25 cellular contexts compared by ENCODE assay signal in genomic region chr2:189394525-189394924, GRCh38. TPM values are rescaled to one million over a fixed set of nuclear protein-coding genes. Genes with fewer than 3 reads are reported as not detected.
DNase-seq lines count a peak whose midpoint lies in the region; ATAC-seq and TF ChIP-seq lines count a peak whose summit lies in the region.
"Had no signal": no experiment of that assay in that cellular context is flagged by ENCODE, and none has a peak within 500 bp of the region (broad histone marks: within the 10 kb centered on the region; RNA-seq: fewer than 3 reads in every experiment).

No MANE protein-coding gene starts in this region.

- H3K79me2 ChIP-seq in HCT116 (ENCODE audit: insufficient read depth, low read length), result no peaks in the 10 kb centered on the region
- H3K79me2 ChIP-seq in SK-N-SH (ENCODE audit: insufficient read depth), result no peaks in the 10 kb centered on the region

- no peak for TF ChIP-seq EP300 in SK-N-SH (IDR thresholded peaks at IDR 0.05; ENCODE audit: borderline replicate concordance in 1 of 2, low read depth in 1 of 2, low read length in 1 of 2)
- no peak for TF ChIP-seq EP300 in gastroesophageal sphincter (IDR thresholded peaks at IDR 0.05)

- no peaks in the 10 kb centered on the region for H3K9me2 ChIP-seq in HCT116 (ENCODE audit: insufficient read depth)
- no peaks in the 10 kb centered on the region for H3K9me2 ChIP-seq in SK-N-SH

- TF ChIP-seq RAD21 in HCT116 (IDR thresholded peaks at IDR 0.05; ENCODE audit: low read depth) (no peak), SK-N-SH (IDR thresholded peaks at IDR 0.05; ENCODE audit: low read length) (no peak)

- H3K4me2 ChIP-seq in HCT116 (ENCODE audit: low read length) (peak overlapping the region; percentile 68; the same call in 1 of the 2 replicates), SK-N-SH (no peak overlapping the region)
- H3K4me2 ChIP-seq: BLaER1 had no signal

- H3F3A ChIP-seq in SK-N-SH (replicated peaks; ENCODE audit: insufficient read depth), result peaks cover 38% of the 10 kb centered on the region

- CTCF ChIA-PET in HCT116 (lab: Charles Lee), result no interaction called here
- CTCF ChIA-PET in SK-N-SH (lab: Yijun Ruan, JAX), result interaction anchor here (1.1 to 1.5 kb wide), 2 partner anchors 18 to 23 kb away, joined by 3 to 4 read pairs; no protein-coding TSS in a partner anchor

- no peak for DNase-seq in HCT116 (ENCODE audit: low read depth, low spot score)
- DNase-seq in SK-N-SH, result no peak
- no peak for DNase-seq in NCI-H510A treated with DMSO at 0.1 percent for 48 hours (lab: John Stamatoyannopoulos, UW)
- DNase-seq: ACHN; activated CD4-positive, CD25-positive, alpha-beta regulatory T cell; activated CD8-positive, alpha-beta T cell treated with anti-CD3 and anti-CD28 coated beads for 36 hours; activated gamma-delta T cell; adrenal gland; DND-41; endodermal cell; GOT3; immature natural killer cell; NCI-H1105 treated with DMSO at 0.1 percent for 48 hours; NCI-H510A; RPMI8226; T-helper 9 cell had no signal

- H4K20me1 ChIP-seq in HCT116 (ENCODE audit: insufficient read depth) (no peaks in the 10 kb centered on the region), SK-N-SH (ENCODE audit: insufficient read depth) (no peaks in the 10 kb centered on the region)
- H4K20me1 ChIP-seq: BLaER1 had no signal

- no TSS peak for BruUV-seq in HCT116 (replicated peaks; lab: Mats Ljungman, UMichigan)

- TF ChIP-seq POLR2A in HCT116 (IDR thresholded peaks at IDR 0.05; ENCODE audit: borderline replicate concordance, extremely low read depth, insufficient read depth, insufficient read length) (no peak), gastroesophageal sphincter (IDR thresholded peaks at IDR 0.05) (no peak)

- POLR2A ChIA-PET in HCT116 (lab: Charles Lee), result no interaction called here
- POLR2A ChIA-PET in SK-N-SH (lab: Yijun Ruan, JAX), result no interaction called here

- H3K27ac ChIP-seq in HCT116 (ENCODE audit: low read depth, low read length), result peak overlapping the region; percentile 62; the same call in 1 of the 2 replicates
- peak overlapping the region; percentile 94 to 98 for H3K27ac ChIP-seq in SK-N-SH (ENCODE audit: low read depth in 2 of 2, low read length in 1 of 2)
- H3K27ac ChIP-seq in gastroesophageal sphincter, result peak overlapping the region; percentile 43 to 62 (median 58)
- H3K27ac ChIP-seq in rectal smooth muscle tissue (ENCODE audit: low read depth, low read length), result peak overlapping the region; percentile 87
- H3K27ac ChIP-seq: BLaER1, neutrophil had no signal

- H3K9ac ChIP-seq in HCT116 (ENCODE audit: low read length), result no peak overlapping the region
- peak overlapping the region; percentile 43; the same call in 1 of the 2 replicates for H3K9ac ChIP-seq in SK-N-SH
- no peak overlapping the region for H3K9ac ChIP-seq in rectal smooth muscle tissue (ENCODE audit: low read length)
- H3K9ac ChIP-seq: BLaER1 had no signal

- intact Hi-C loops in HCT116 (cut with micrococcal nuclease), result no loop called here

- peak overlapping the region; percentile 90 for H2AFZ ChIP-seq in HCT116 (ENCODE audit: low read depth, low read length, poor library complexity, severe bottlenecking)
- no peak overlapping the region; the same call in 1 of the 2 replicates for H2AFZ ChIP-seq in SK-N-SH (ENCODE audit: low read depth)

- TF ChIP-seq CTCF in HCT116 (IDR thresholded peaks at IDR 0.05 in 2 of 3, conservative IDR thresholded peaks at IDR 0.05 in 1 of 3; ENCODE audit: borderline replicate concordance in 1 of 3, insufficient read depth in 1 of 3, low read depth in 2 of 3, low read length in 2 of 3) (no peak), SK-N-SH (IDR thresholded peaks at IDR 0.05) (no peak), gastroesophageal sphincter (IDR thresholded peaks at IDR 0.05) (no peak)

- no peaks in the 10 kb centered on the region for H3K36me3 ChIP-seq in HCT116 (ENCODE audit: control insufficient read depth in 1 of 2, insufficient read depth in 2 of 2, low read length in 2 of 2)
- no peaks in the 10 kb centered on the region for H3K36me3 ChIP-seq in SK-N-SH (replicated peaks in 1 of 2; ENCODE audit: control insufficient read depth in 1 of 2, insufficient read depth in 2 of 2, low read length in 1 of 2)
- no peaks in the 10 kb centered on the region for H3K36me3 ChIP-seq in gastroesophageal sphincter
- no peaks in the 10 kb centered on the region for H3K36me3 ChIP-seq in rectal smooth muscle tissue (ENCODE audit: control insufficient read depth, insufficient read depth, low read length)
- H3K36me3 ChIP-seq: adrenal gland, BLaER1, neutrophil had no signal

- RAD21 ChIA-PET in HCT116 (lab: Charles Lee; ENCODE audit: low non-redundant PET in 1 of 2, low total read pairs in 2 of 2, uncharacterized antibody in 2 of 2, unreplicated experiment in 2 of 2), result no interaction called here

- H3K4me3 ChIP-seq in HCT116 (replicated peaks in 1 of 2; ENCODE audit: low read depth in 1 of 2, low read length in 2 of 2) (no peak overlapping the region), SK-N-SH (ENCODE audit: low read depth in 2 of 2, low read length in 1 of 2) (no peak overlapping the region), gastroesophageal sphincter (no peak overlapping the region), rectal smooth muscle tissue (ENCODE audit: low read length) (no peak overlapping the region)
- H3K4me3 ChIP-seq: adrenal gland, BLaER1, coronary artery, GM12878 had no signal

- no peaks in the 10 kb centered on the region for H3K9me3 ChIP-seq in HCT116 (ENCODE audit: control insufficient read depth in 1 of 2, insufficient read depth in 1 of 2, low read depth in 1 of 2, low read length in 2 of 2)
- no peaks in the 10 kb centered on the region; the same call in none of the 2 replicates for H3K9me3 ChIP-seq in SK-N-SH
- peaks cover 0 to 2% (median 0%) of the 10 kb centered on the region in 3 donors for H3K9me3 ChIP-seq in gastroesophageal sphincter
- H3K9me3 ChIP-seq: adrenal gland, BLaER1, neutrophil had no signal

- H3K4me1 ChIP-seq in HCT116 (ENCODE audit: control insufficient read depth in 1 of 2, insufficient read depth in 2 of 2, low read length in 2 of 2), result peaks cover 20 to 37% of the 10 kb centered on the region in 2 experiments
- H3K4me1 ChIP-seq in SK-N-SH (ENCODE audit: control insufficient read depth in 1 of 2, insufficient read depth in 2 of 2, low read depth in 1 of 2, low read length in 1 of 2), result peaks cover 0 to 21% of the 10 kb centered on the region in 2 experiments; a peak in 1 of 4 replicates
- peaks cover 0 to 13% (median 2%) of the 10 kb centered on the region in 3 donors for H3K4me1 ChIP-seq in gastroesophageal sphincter
- H3K4me1 ChIP-seq in rectal smooth muscle tissue (ENCODE audit: control insufficient read depth, insufficient read depth, low read length), result peaks cover 16% of the 10 kb centered on the region
- H3K4me1 ChIP-seq: BLaER1 had no signal

- no peaks in the 10 kb centered on the region for H3K27me3 ChIP-seq in HCT116 (ENCODE audit: insufficient read depth, low read length)
- no peaks in the 10 kb centered on the region for H3K27me3 ChIP-seq in SK-N-SH (ENCODE audit: insufficient read depth)
- no peaks in the 10 kb centered on the region for H3K27me3 ChIP-seq in gastroesophageal sphincter
- no peaks in the 10 kb centered on the region for H3K27me3 ChIP-seq in rectal smooth muscle tissue (ENCODE audit: control insufficient read depth, insufficient read depth, low read length)
- H3K27me3 ChIP-seq: adrenal gland, BLaER1, neutrophil had no signal

- ATAC-seq in HCT116 (no peak), gastroesophageal sphincter (no peak), GM21737 (IDR thresholded peaks at IDR 0.05; ENCODE audit: unreplicated experiment) (no peak), GM18520 (IDR thresholded peaks at IDR 0.05; ENCODE audit: unreplicated experiment) (no peak), HG03565 (IDR thresholded peaks at IDR 0.05; ENCODE audit: unreplicated experiment) (no peak)
- ATAC-seq: activated CD8-positive, alpha-beta T cell treated with anti-CD3 and anti-CD28 coated beads for 36 hours; GM12878 had no signal

TF ChIP-seq in HCT116, 20 proteins besides CTCF, POLR2A, EP300 and RAD21 (continues in another document):
- TF ChIP-seq YY1 (IDR thresholded peaks at IDR 0.05; ENCODE audit: extremely low read depth, insufficient replicate concordance, low read depth, low read length) (no peak), EZH2 (IDR thresholded peaks at IDR 0.05) (no peak), ELF1 (IDR thresholded peaks at IDR 0.05; ENCODE audit: borderline replicate concordance, low read depth) (no peak), FOSL1 (IDR thresholded peaks at IDR 0.05; ENCODE audit: low read depth) (no peak), SP1 (IDR thresholded peaks at IDR 0.05; ENCODE audit: low read depth) (no peak), POLR2AphosphoS5 (IDR thresholded peaks at IDR 0.05; ENCODE audit: low read depth, low read length) (no peak)

TF ChIP-seq in SK-N-SH, 30 proteins besides CTCF, POLR2A, EP300 and RAD21 (continues in another document):
- TF ChIP-seq, protein P1, sequence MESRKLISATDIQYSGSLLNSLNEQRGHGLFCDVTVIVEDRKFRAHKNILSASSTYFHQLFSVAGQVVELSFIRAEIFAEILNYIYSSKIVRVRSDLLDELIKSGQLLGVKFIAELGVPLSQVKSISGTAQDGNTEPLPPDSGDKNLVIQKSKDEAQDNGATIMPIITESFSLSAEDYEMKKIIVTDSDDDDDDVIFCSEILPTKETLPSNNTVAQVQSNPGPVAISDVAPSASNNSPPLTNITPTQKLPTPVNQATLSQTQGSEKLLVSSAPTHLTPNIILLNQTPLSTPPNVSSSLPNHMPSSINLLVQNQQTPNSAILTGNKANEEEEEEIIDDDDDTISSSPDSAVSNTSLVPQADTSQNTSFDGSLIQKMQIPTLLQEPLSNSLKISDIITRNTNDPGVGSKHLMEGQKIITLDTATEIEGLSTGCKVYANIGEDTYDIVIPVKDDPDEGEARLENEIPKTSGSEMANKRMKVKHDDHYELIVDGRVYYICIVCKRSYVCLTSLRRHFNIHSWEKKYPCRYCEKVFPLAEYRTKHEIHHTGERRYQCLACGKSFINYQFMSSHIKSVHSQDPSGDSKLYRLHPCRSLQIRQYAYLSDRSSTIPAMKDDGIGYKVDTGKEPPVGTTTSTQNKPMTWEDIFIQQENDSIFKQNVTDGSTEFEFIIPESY (IDR thresholded peaks at IDR 0.05; ENCODE audit: borderline replicate concordance, low read depth), result no peak
- TF ChIP-seq NFIC (IDR thresholded peaks at IDR 0.05; ENCODE audit: borderline replicate concordance) (no peak), TCF12 (IDR thresholded peaks at IDR 0.05) (no peak), MAX (IDR thresholded peaks at IDR 0.05; ENCODE audit: low read depth) (no peak)

RNA-seq across cellular contexts. Expression of gene WDR75, which starts 46.7 kb away (rescaled TPM):
- total RNA-seq in HCT116 (2021; ENCODE audit: unreplicated experiment), result 70.2 TPM
- polyA plus RNA-seq in HCT116 (2012), result 28.4 and 38.6 TPM in 2 replicates
- polyA plus RNA-seq in SK-N-SH (2012; rRNA removed), result 25.6 and 37.4 TPM in 2 replicates
- 31.5 and 35.6 TPM in 2 replicates for polyA plus RNA-seq in SK-N-SH (2012; cell fraction: cytosol; rRNA removed)
- 40.2 and 84.1 TPM in 2 replicates for polyA plus RNA-seq in SK-N-SH (2012; cell fraction: nucleus; rRNA removed)
- total RNA-seq in gastroesophageal sphincter, result 10 to 100 TPM; 19.7 to 42.6 (median 28.3) TPM
